ENCODE assay signal across 15 cellular contexts in genomic region chr1:199460933-199461332, GRCh38.
DNase-seq lines count a peak whose midpoint lies in the region; ATAC-seq, FAIRE-seq and TF ChIP-seq lines count a peak whose summit lies in the region.
"Had no signal": no experiment of that assay in that cellular context is flagged by ENCODE, and none has a peak within 500 bp of the region (broad histone marks: within the 10 kb centered on the region; RNA-seq: fewer than 3 reads in every experiment).

No MANE protein-coding gene starts in this region.

- no peak overlapping the region for H2AK5ac ChIP-seq in H1 (ENCODE audit: low read depth, low read length)

- no peak overlapping the region for H3K4me2 ChIP-seq in H1 (ENCODE audit: insufficient read depth in 1 of 2, low read depth in 2 of 2, low read length in 2 of 2)

- H3K27ac ChIP-seq in H1 (ENCODE audit: low read depth, low read length) = no peak overlapping the region
- H3K27ac ChIP-seq: gastrocnemius medialis, transverse colon had no signal

- ATAC-seq in GM21423 (IDR thresholded peaks at IDR 0.05; ENCODE audit: unreplicated experiment) = no peak
- ATAC-seq: activated CD4-positive, CD25-positive, alpha-beta regulatory T cell treated with anti-CD3 and anti-CD28 coated beads, Interleukin-2, amount 50 U/mL, for 24 hours; gastrocnemius medialis; left colon had no signal

- CTCF ChIA-PET in H1 (lab: Charles Lee; ENCODE audit: partially characterized antibody) = interaction anchor here (0.8 to 1.7 kb wide), 7 partner anchors 12 to 759 kb away, joined by 3 to 5 read pairs (median 4); no protein-coding TSS in a partner anchor

- peak overlapping the region; percentile 4 for H3K27ac Mint-ChIP-seq in progenitor cell of endocrine pancreas

- H2AFZ ChIP-seq in H1 (ENCODE audit: low read length) = peak overlapping the region; percentile 91; the same call in 1 of the 2 replicates

- no peaks in the 10 kb centered on the region for H4K20me1 ChIP-seq in H1 (replicated peaks in 1 of 2; ENCODE audit: control insufficient read depth in 1 of 2, insufficient read depth in 2 of 2, low read length in 2 of 2)

- H3K9ac ChIP-seq in H1 (replicated peaks in 1 of 4; ENCODE audit: extremely low read depth in 1 of 4, low read depth in 3 of 4, low read length in 3 of 4) = no peak overlapping the region

- H3K9me3 ChIP-seq in H1 (ENCODE audit: insufficient read depth in 2 of 2, low read depth in 1 of 2, low read length in 1 of 2) = no peaks in the 10 kb centered on the region
- H3K9me3 ChIP-seq: gastrocnemius medialis, transverse colon had no signal

- no peak overlapping the region for H4K8ac ChIP-seq in H1 (ENCODE audit: extremely low read depth, insufficient read depth, low read length)

- no peak overlapping the region for H2BK20ac ChIP-seq in H1 (ENCODE audit: low read length)

- TF ChIP-seq POLR2A in H1 (IDR thresholded peaks at IDR 0.05; ENCODE audit: control extremely low read depth in 1 of 2, low read depth in 2 of 2, low read length in 2 of 2) = no peak

- H3K14ac ChIP-seq in H1 (ENCODE audit: insufficient read length) = no peak overlapping the region

- no peak overlapping the region for H4K91ac ChIP-seq in H1 (replicated peaks; ENCODE audit: insufficient read length, low read length)

- no peaks in the 10 kb centered on the region for H3K4me1 ChIP-seq in H1 (replicated peaks in 1 of 4; ENCODE audit: control insufficient read depth in 3 of 4, insufficient read depth in 4 of 4, low read length in 3 of 4)
- H3K4me1 ChIP-seq: gastrocnemius medialis, transverse colon had no signal

- WGBS in H1 (ENCODE audit: extremely low coverage in 1 of 2, insufficient coverage in 1 of 2, insufficient read length in 1 of 2, insufficient replicate concordance in 2 of 2, low coverage in 1 of 2, low lambda C conversion rate in 2 of 2, missing lambda C conversion rate in 1 of 2), 2 experiments = 91% methylated on average over 3 of the region's 3 CpGs; no CpG with 5 or more reads in 1 of the 2 experiments

- no peaks in the 10 kb centered on the region for H3K36me3 ChIP-seq in H1 (ENCODE audit: control insufficient read depth in 2 of 4, insufficient read depth in 4 of 4, low read length in 3 of 4)
- H3K36me3 ChIP-seq: gastrocnemius medialis, transverse colon had no signal

- TF ChIP-seq CTCF in H1 (IDR thresholded peaks at IDR 0.05; ENCODE audit: control extremely low read depth in 1 of 3, insufficient read depth in 1 of 3, low read depth in 1 of 3, low read length in 3 of 3) (no peak), progenitor cell of endocrine pancreas (IDR thresholded peaks at IDR 0.05; ENCODE audit: unreplicated experiment) (no peak)

- H3K27me3 Mint-ChIP-seq in progenitor cell of endocrine pancreas = no peaks in the 10 kb centered on the region

- peak; percentile 54 for DNase-seq in SIG-M5 treated with dmso at 0.1 percent for 504 hours (lab: John Stamatoyannopoulos, UW; ENCODE audit: unreplicated experiment)
- DNase-seq in SIG-M5 (lab: John Stamatoyannopoulos, UW) = no peak
- peak; percentile 36 for DNase-seq in NOMO-1 treated with DMSO at 0.1 percent for 48 hours (lab: John Stamatoyannopoulos, UW; ENCODE audit: unreplicated experiment)
- no peak for DNase-seq in H1 (ENCODE audit: low read depth in 1 of 2, low spot score in 2 of 2)
- no peak for DNase-seq in progenitor cell of endocrine pancreas (ENCODE audit: low spot score, unreplicated experiment)
- no peak for DNase-seq in DMS53 treated with DMSO at 0.1 percent for 48 hours (lab: John Stamatoyannopoulos, UW; ENCODE audit: unreplicated experiment)
- no peak for DNase-seq in stimulated activated CD8-positive, alpha-beta memory T cell treated with anti-CD3 and anti-CD28 coated beads, Interleukin-4, amount 100 ng/mL, for 48 hours
- DNase-seq: COR-L47, gastrocnemius medialis, left colon, NCI-H1105, NCI-H524, transverse colon had no signal

- no peak overlapping the region for H2BK15ac ChIP-seq in H1 (ENCODE audit: low read length)

- no peak overlapping the region for H3K56ac ChIP-seq in H1 (replicated peaks; ENCODE audit: insufficient read length, low read depth, low read length)

- H2BK5ac ChIP-seq in H1 (ENCODE audit: low read depth, low read length) = no peak overlapping the region

- no peak overlapping the region for H3K4me3 ChIP-seq in H1 (ENCODE audit: extremely low read depth in 1 of 4, insufficient read depth in 2 of 4, low read depth in 3 of 4, low read length in 4 of 4)
- H3K4me3 ChIP-seq: gastrocnemius medialis, transverse colon had no signal

- no peak overlapping the region for H3K18ac ChIP-seq in H1 (ENCODE audit: extremely low read depth, low read length)

- H3K27me3 ChIP-seq in H1 (replicated peaks in 1 of 4; ENCODE audit: control insufficient read depth in 3 of 4, extremely low read depth in 1 of 4, insufficient read depth in 3 of 4, low read length in 3 of 4) = no peaks in the 10 kb centered on the region
- H3K27me3 ChIP-seq: gastrocnemius medialis, transverse colon had no signal

- no peak overlapping the region for H4K5ac ChIP-seq in H1 (ENCODE audit: insufficient read length, low read depth, low read length)

- H2BK12ac ChIP-seq in H1 (ENCODE audit: low read depth, low read length) = no peak overlapping the region

- TF ChIP-seq EP300 in H1 (IDR thresholded peaks at IDR 0.05; ENCODE audit: borderline replicate concordance in 1 of 2, low read depth in 2 of 2, low read length in 2 of 2) = no peak

- no peak overlapping the region for H2BK120ac ChIP-seq in H1 (replicated peaks; ENCODE audit: low read depth, low read length)

- H3K79me2 ChIP-seq in H1 (ENCODE audit: control insufficient read depth in 1 of 2, insufficient read depth in 2 of 2, low read length in 2 of 2) = no peaks in the 10 kb centered on the region

- no peaks in the 10 kb centered on the region for H3K9me3 Mint-ChIP-seq in progenitor cell of endocrine pancreas (ENCODE audit: low read depth)

- no peaks in the 10 kb centered on the region for H3K36me3 Mint-ChIP-seq in progenitor cell of endocrine pancreas (ENCODE audit: insufficient read depth)

- H3K23ac ChIP-seq in H1 (ENCODE audit: insufficient read length) = no peak overlapping the region

- no peaks in the 10 kb centered on the region for H3K79me1 ChIP-seq in H1 (ENCODE audit: low read depth, low read length)

- POLR2A ChIA-PET in H1 (lab: Charles Lee; ENCODE audit: partially characterized antibody) = no interaction called here

- H3K23me2 ChIP-seq in H1 (ENCODE audit: low read depth, low read length) = no peaks in the 10 kb centered on the region

- no peaks in the 10 kb centered on the region for H3K4me1 Mint-ChIP-seq in progenitor cell of endocrine pancreas (ENCODE audit: low read depth)

- H3K4me3 Mint-ChIP-seq in progenitor cell of endocrine pancreas (ENCODE audit: low read depth) = no peak overlapping the region

- FAIRE-seq in H1 (lab: Jason Lieb, UNC) = no peak

- peak in 1 of 2 experiments; percentile 16; a peak in 1 of 4 replicates for TF ChIP-seq RAD21 in H1 (IDR thresholded peaks at IDR 0.05 in 1 of 2, conservative IDR thresholded peaks at IDR 0.05 in 1 of 2; ENCODE audit: low read depth in 2 of 2, low read length in 2 of 2)

- H3K4ac ChIP-seq in H1 (replicated peaks; ENCODE audit: insufficient read length, low read depth, low read length) = no peak overlapping the region

TF ChIP-seq in H1, 55 proteins besides CTCF, POLR2A, EP300 and RAD21:
- TF ChIP-seq CBX5 (IDR thresholded peaks at IDR 0.05; ENCODE audit: low read depth, low read length) (no peak), SUZ12 (IDR thresholded peaks at IDR 0.05; ENCODE audit: low read length) (no peak), SRF (IDR thresholded peaks at IDR 0.05; ENCODE audit: low read depth, low read length) (no peak), CREB1 (IDR thresholded peaks at IDR 0.05) (no peak), JUN (IDR thresholded peaks at IDR 0.05; ENCODE audit: low read depth, low read length) (no peak), TAF1 (IDR thresholded peaks at IDR 0.05; ENCODE audit: low read depth, low read length) (no peak), EGR1 (IDR thresholded peaks at IDR 0.05; ENCODE audit: borderline replicate concordance, low read depth, low read length) (no peak), CTBP2 (IDR thresholded peaks at IDR 0.05; ENCODE audit: borderline replicate concordance, insufficient read depth, insufficient read length, low read length) (no peak), KDM4A (IDR thresholded peaks at IDR 0.05; ENCODE audit: low read depth, low read length, severe bottlenecking) (no peak), YY1 (IDR thresholded peaks at IDR 0.05; ENCODE audit: low read depth, low read length) (no peak), BRCA1 (IDR thresholded peaks at IDR 0.05; ENCODE audit: low read depth, low read length) (no peak), POLR2AphosphoS5 (IDR thresholded peaks at IDR 0.05; ENCODE audit: low read depth, low read length) (no peak), EZH2 (IDR thresholded peaks at IDR 0.05; ENCODE audit: low read depth, low read length, severe bottlenecking) (no peak)

Comparison
In these comparisons a context has a peak if more than half of its experiments do, and no peak if none do; other contexts are left out.
1. DNase-seq: peak in SIG-M5 treated with dmso at 0.1 percent for 504 hours (single experiment) and NOMO-1 treated with DMSO at 0.1 percent for 48 hours (single experiment); none in SIG-M5 (single experiment), H1 (0 of 2), progenitor cell of endocrine pancreas (single experiment), DMS53 treated with DMSO at 0.1 percent for 48 hours (single experiment) and stimulated activated CD8-positive, alpha-beta memory T cell treated with anti-CD3 and anti-CD28 coated beads, Interleukin-4, amount 100 ng/mL, for 48 hours (single experiment).